In the genomic region with DNA sequence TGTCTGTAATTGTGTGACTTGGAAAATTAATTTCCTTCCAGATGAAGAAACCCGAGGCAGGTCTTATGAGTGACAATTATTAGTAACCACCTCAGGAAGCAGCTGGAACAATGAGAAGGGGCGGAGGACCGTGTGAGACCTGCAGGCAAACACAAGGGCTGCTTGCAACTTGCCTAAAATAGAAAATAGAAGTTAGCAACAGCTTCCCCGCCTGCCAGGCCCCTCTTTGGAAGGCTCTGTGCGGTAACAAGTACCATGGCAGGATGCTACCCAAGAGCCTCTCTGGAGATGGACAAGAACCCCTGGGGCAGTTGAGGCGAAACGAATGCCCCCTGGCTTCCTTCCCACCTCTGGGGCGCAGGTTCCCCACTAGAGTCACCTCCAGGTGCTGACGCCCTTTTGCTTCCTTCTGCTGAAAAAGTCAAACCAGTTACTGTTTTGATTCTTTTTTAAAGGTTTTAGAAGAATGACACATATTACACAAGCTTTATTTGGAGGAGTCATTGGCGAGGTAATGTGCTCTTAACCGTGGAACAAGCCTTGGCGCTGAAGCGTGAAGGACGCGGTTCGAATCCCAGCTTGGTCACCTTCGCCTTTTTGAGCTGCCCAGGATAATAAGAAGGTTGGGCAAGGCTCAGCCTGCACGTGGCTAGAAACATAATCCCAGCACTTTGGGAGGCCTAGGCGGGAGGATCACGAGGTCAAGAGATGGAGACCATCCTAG, we compare ENCODE assay signal across 8 cellular contexts. TPM values are rescaled to one million over a fixed set of nuclear protein-coding genes. Genes with fewer than 3 reads are reported as not detected.
A peak's percentile ranks its signal among the peaks of the same experiment; 100 is the strongest.
DNase-seq lines count a peak whose midpoint lies in the region; ATAC-seq and TF ChIP-seq lines count a peak whose summit lies in the region.
"Had no signal": no experiment of that assay in that cellular context is flagged by ENCODE, and none has a peak within 500 bp of the region (broad histone marks: within the 10 kb centered on the region; RNA-seq: fewer than 3 reads in every experiment).

No MANE protein-coding gene starts in this region.

- peak overlapping the region in 2 of 3 donors; percentile 66 to 74 for H3K9ac ChIP-seq in skeletal muscle tissue (ENCODE audit: low read depth in 1 of 3, low read length in 3 of 3)

- peak overlapping the region; percentile 37; the same call in 1 of the 2 replicates for H3K27ac ChIP-seq in Panc1 (ENCODE audit: low read length)
- peak overlapping the region; percentile 88 for H3K27ac ChIP-seq in skeletal muscle tissue (ENCODE audit: low read depth, low read length)

- H3K4me3 ChIP-seq in Panc1 (ENCODE audit: low read depth in 2 of 2, low read length in 2 of 2) (no peak overlapping the region), skeletal muscle tissue (ENCODE audit: low read length in 3 of 3) (peak overlapping the region; percentile 14 to 75 (median 23))

- DNase-seq in GM13977 (ENCODE audit: low spot score) (peak; percentile 72), Panc1 (ENCODE audit: low read depth, low spot score) (no peak), glutamatergic neuron (no peak), AG08395 (ENCODE audit: low spot score) (no peak), GF-D8 (lab: John Stamatoyannopoulos, UW) (no peak)
- DNase-seq: foreskin fibroblast had no signal

- CTCF ChIA-PET in Panc1 (lab: Charles Lee), result interaction anchor here (0.6 to 1.2 kb wide), 6 partner anchors 11 to 615 kb away, joined by 3 read pairs; no protein-coding TSS in a partner anchor

- no peaks in the 10 kb centered on the region for H3K36me3 Mint-ChIP-seq in glutamatergic neuron (ENCODE audit: unreplicated experiment)

- peak overlapping the region; percentile 81 for H3K4me3 Mint-ChIP-seq in glutamatergic neuron (ENCODE audit: unreplicated experiment)

- no peak for ATAC-seq in Panc1
- no peak for ATAC-seq in GM21717 (IDR thresholded peaks at IDR 0.05; ENCODE audit: unreplicated experiment)

- H3K4me1 ChIP-seq in Panc1 (ENCODE audit: control insufficient read depth, insufficient read depth, low read length) (peaks cover 7% of the 10 kb centered on the region; the same call in 1 of the 2 replicates), skeletal muscle tissue (ENCODE audit: control insufficient read depth in 3 of 3, insufficient read depth in 3 of 3, low read length in 3 of 3) (peaks cover 15 to 31% (median 30%) of the 10 kb centered on the region in 3 donors)

- H3K36me3 ChIP-seq in Panc1 (ENCODE audit: control insufficient read depth, insufficient read depth, low read length), result no peaks in the 10 kb centered on the region
- no peaks in the 10 kb centered on the region for H3K36me3 ChIP-seq in skeletal muscle tissue (ENCODE audit: control insufficient read depth in 3 of 3, insufficient read depth in 3 of 3, low read length in 3 of 3)

- BruUV-seq in Panc1 (replicated peaks; lab: Mats Ljungman, UMichigan), result no TSS peak

- POLR2A ChIA-PET in Panc1 (lab: Charles Lee), result interaction anchor here (1.0 kb wide), 1 partner anchor 191 kb away, joined by 7 read pairs; no protein-coding TSS in a partner anchor

- in situ Hi-C loops in GM13977 (cut with MboI; ENCODE audit: low pct_unique_long_range_greater_than_20kb, low sequenced_read_pairs, unreplicated experiment), result loop anchor here (25.0 kb wide), 1 partner anchor 546 kb away; no protein-coding TSS in a partner anchor
- in situ Hi-C loops in Panc1 (cut with HindIII; ENCODE audit: low pct_unique_long_range_greater_than_20kb, low sequenced_read_pairs), result no loop called here

- TF ChIP-seq CTCF in GM13977 (IDR thresholded peaks at IDR 0.05; ENCODE audit: extremely low read depth, insufficient read depth, missing control alignments) (no peak), Panc1 (IDR thresholded peaks at IDR 0.05) (no peak), glutamatergic neuron (IDR thresholded peaks at IDR 0.05; ENCODE audit: partially characterized antibody, unreplicated experiment) (no peak)

- H3K4me1 Mint-ChIP-seq in glutamatergic neuron (ENCODE audit: low read depth, unreplicated experiment), result peaks cover 3% of the 10 kb centered on the region

- H3K27ac Mint-ChIP-seq in glutamatergic neuron (ENCODE audit: unreplicated experiment), result no peak overlapping the region

- peaks cover 5% of the 10 kb centered on the region for H3K9me3 Mint-ChIP-seq in glutamatergic neuron (ENCODE audit: unreplicated experiment)

- intact Hi-C loops in Panc1 (cut with micrococcal nuclease; ENCODE audit: unreplicated experiment), result loop anchor here (10.0 kb wide), 1 partner anchor 113 kb away; no protein-coding TSS in a partner anchor

- no peaks in the 10 kb centered on the region for H3K9me3 ChIP-seq in Panc1 (ENCODE audit: control insufficient read depth, insufficient read depth, low read depth, low read length)
- H3K9me3 ChIP-seq in skeletal muscle tissue (ENCODE audit: control insufficient read depth in 3 of 3, low read length in 3 of 3), result no peaks in the 10 kb centered on the region

- no peaks in the 10 kb centered on the region for H3K27me3 ChIP-seq in Panc1 (ENCODE audit: control insufficient read depth, insufficient read depth, low read length)
- no peaks in the 10 kb centered on the region for H3K27me3 ChIP-seq in skeletal muscle tissue (ENCODE audit: control insufficient read depth in 3 of 3, insufficient read depth in 3 of 3, low read length in 3 of 3)

- H3K27me3 Mint-ChIP-seq in glutamatergic neuron (ENCODE audit: unreplicated experiment), result peaks cover 4% of the 10 kb centered on the region

RNA-seq across cellular contexts. Expression of a gene that starts 47.0 kb away (rescaled TPM):
- total RNA-seq in Panc1 (2021; ENCODE audit: unreplicated experiment) (38.9 TPM), glutamatergic neuron (ENCODE audit: unreplicated experiment) (4.8 TPM), skeletal muscle tissue (53.2 TPM)
- 29.7 TPM for polyA plus RNA-seq in Panc1 (2012; ENCODE audit: insufficient read length)

RNA-seq across cellular contexts. Expression of a gene that starts 50.3 kb away (rescaled TPM):
- total RNA-seq in Panc1 (2021; ENCODE audit: unreplicated experiment) (not detected), glutamatergic neuron (ENCODE audit: unreplicated experiment) (not detected), skeletal muscle tissue (1.0 TPM)
- polyA plus RNA-seq in Panc1 (2012; ENCODE audit: insufficient read length), result not detected

Comparison
In these comparisons a context has a peak if more than half of its experiments do, and no peak if none do; other contexts are left out.
1. H3K4me3 ChIP-seq: peak in skeletal muscle tissue (3 of 3); none in Panc1 (0 of 2).